8 cellular contexts compared by ENCODE assay signal in the genomic region with DNA sequence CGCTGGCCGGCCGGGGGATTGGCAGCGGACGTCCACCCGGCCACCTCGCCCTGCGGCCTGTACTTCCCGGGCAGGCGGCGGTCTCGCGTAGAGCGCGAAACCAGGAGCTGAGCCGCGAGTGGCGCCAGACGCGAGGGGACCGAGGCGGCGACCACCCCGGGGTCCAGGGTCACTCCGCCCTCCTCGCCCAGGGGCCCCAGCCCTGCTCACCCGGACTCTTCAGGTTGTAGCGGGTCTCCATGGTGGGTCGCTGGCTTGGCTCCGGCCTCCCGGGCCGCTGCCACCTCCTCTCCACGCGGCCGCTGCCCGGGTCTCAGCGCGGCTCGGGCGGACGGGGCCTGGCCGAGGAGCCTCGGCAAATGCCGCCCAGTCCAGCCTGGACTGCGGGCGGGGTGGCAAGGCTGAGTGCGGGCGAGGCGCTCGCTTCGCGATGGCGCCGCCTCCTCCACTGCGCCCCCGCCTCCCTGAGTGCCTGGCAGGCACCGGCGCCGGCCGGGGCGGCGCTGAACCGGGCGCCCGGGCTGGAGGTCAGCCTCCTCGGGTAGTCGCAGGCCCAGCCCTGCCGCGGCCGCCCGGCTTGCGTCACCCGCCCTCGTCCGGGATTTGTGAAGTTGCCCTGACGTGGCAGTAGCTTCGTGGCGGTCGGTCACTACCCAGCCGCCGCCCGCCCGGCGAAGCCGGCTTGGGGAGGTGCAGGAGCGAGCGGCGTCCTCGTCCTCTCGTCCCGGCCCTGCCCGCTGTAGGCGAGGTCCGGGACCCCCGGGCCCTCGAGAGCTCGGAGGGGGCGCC. TPM values are rescaled to one million over a fixed set of nuclear protein-coding genes. Genes with fewer than 3 reads are reported as not detected.
A peak's percentile ranks its signal among the peaks of the same experiment; 100 is the strongest.
DNase-seq lines count a peak whose midpoint lies in the region; ATAC-seq and TF ChIP-seq lines count a peak whose summit lies in the region.

A gene with protein sequence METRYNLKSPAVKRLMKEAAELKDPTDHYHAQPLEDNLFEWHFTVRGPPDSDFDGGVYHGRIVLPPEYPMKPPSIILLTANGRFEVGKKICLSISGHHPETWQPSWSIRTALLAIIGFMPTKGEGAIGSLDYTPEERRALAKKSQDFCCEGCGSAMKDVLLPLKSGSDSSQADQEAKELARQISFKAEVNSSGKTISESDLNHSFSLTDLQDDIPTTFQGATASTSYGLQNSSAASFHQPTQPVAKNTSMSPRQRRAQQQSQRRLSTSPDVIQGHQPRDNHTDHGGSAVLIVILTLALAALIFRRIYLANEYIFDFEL (minus strand): TSS at position 394 of the 789 bp plus-strand sequence. CDS start 153 bp downstream, at position 241.

- DNase-seq in EH (ENCODE audit: low read depth), result peak; percentile 97
- DNase-seq in LHCN-M2 (ENCODE audit: low read depth), result peak; percentile 87
- peak; percentile 56 to 65 (median 58) for DNase-seq in T-helper 17 cell
- DNase-seq in amniotic stem cell (lab: John Stamatoyannopoulos, UW), result peak; percentile 86
- DNase-seq in left cardiac atrium, result peak; percentile 97
- DNase-seq in prostate gland (ENCODE audit: low spot score), result peak; percentile 88
- DNase-seq in upper lobe of right lung, result peak; percentile 99

- ATAC-seq in GM21786 (IDR thresholded peaks at IDR 0.05; ENCODE audit: unreplicated experiment) (peak; percentile 26), T-helper 17 cell (peak; percentile 83), left cardiac atrium (peak; percentile 97 to 98), upper lobe of right lung (peak; percentile 98)

- H3K9me3 ChIP-seq in T-helper 17 cell (ENCODE audit: control insufficient read depth, low read length, poor library complexity, severe bottlenecking) (no peaks in the 10 kb centered on the region), prostate gland (no peaks in the 10 kb centered on the region), upper lobe of right lung (no peaks in the 10 kb centered on the region)

- H3K36me3 Mint-ChIP-seq in T-helper 17 cell (ENCODE audit: low read depth), result peaks cover 3% of the 10 kb centered on the region

- H3K27me3 Mint-ChIP-seq in T-helper 17 cell, result no peaks in the 10 kb centered on the region

- H3K27ac Mint-ChIP-seq in T-helper 17 cell, result peak within 1 kb of the TSS; percentile 95

- TF ChIP-seq CTCF in prostate gland (IDR thresholded peaks at IDR 0.05), result no peak
- no peak for TF ChIP-seq CTCF in upper lobe of right lung (IDR thresholded peaks at IDR 0.05)

- H3K4me1 Mint-ChIP-seq in T-helper 17 cell, result peaks cover 55% of the 10 kb centered on the region

- H3K4me1 ChIP-seq in prostate gland (replicated peaks), result no peaks in the 10 kb centered on the region
- peaks cover 45% of the 10 kb centered on the region for H3K4me1 ChIP-seq in upper lobe of right lung

- WGBS in prostate gland, result under 1% methylated on average over 61 of the region's 98 CpGs

- peak; percentile 93 for TF ChIP-seq POLR2A in prostate gland (IDR thresholded peaks at IDR 0.05)

- intact Hi-C loops in left cardiac atrium (cut with DNase I), result loop anchor here in 1 of 2 donors (5.0 kb wide), 1 partner anchor 270 kb away; the partner anchor contains the start of gene PNRC1
- intact Hi-C loops in prostate gland (cut with DNase I), result loop anchor here (2.0 to 5.0 kb wide), 3 partner anchors 206 to 365 kb away; partner anchors contain the start of genes PM20D2 and PNRC1
- intact Hi-C loops in upper lobe of right lung (cut with DNase I), result no loop called here

- no peaks in the 10 kb centered on the region for H3K36me3 ChIP-seq in prostate gland
- H3K36me3 ChIP-seq in upper lobe of right lung, result no peaks in the 10 kb centered on the region

- H3K27ac ChIP-seq in prostate gland, result peak within 1 kb of the TSS; percentile 96 to 98
- peak within 1 kb of the TSS; percentile 99 for H3K27ac ChIP-seq in upper lobe of right lung

- peak within 1 kb of the TSS; percentile 84 to 91 for H3K4me3 ChIP-seq in prostate gland
- H3K4me3 ChIP-seq in upper lobe of right lung, result peak within 1 kb of the TSS; percentile 96

- H3K4me3 Mint-ChIP-seq in T-helper 17 cell, result peak within 1 kb of the TSS; percentile 98

- no peaks in the 10 kb centered on the region for H3K27me3 ChIP-seq in prostate gland (replicated peaks; ENCODE audit: insufficient read depth)
- no peaks in the 10 kb centered on the region for H3K27me3 ChIP-seq in upper lobe of right lung

RNA-seq across cellular contexts. Expression of the gene that starts here (rescaled TPM):
- total RNA-seq in LHCN-M2 (2014; rRNA removed) (20.5 and 26.7 TPM in 2 replicates), T-helper 17 cell (10 to 100 TPM; 32.1 to 35.2 TPM), left cardiac atrium (10 to 100 TPM; 15.6 to 26.1 TPM), prostate gland (10 to 100 TPM; 31.7 to 98.4 TPM), upper lobe of right lung (42.7 TPM)
- 14.3 TPM for polyA plus RNA-seq in LHCN-M2 (2012)

Comparison
In these comparisons a context has a peak if more than half of its experiments do, and no peak if none do; other contexts are left out.
1. Peak in every context shown above with its lines: DNase-seq, ATAC-seq, H3K4me3 ChIP-seq and H3K27ac ChIP-seq.
2. ATAC-seq: peak in every context shown above with its lines; median percentile 98 in upper lobe of right lung; 98 in left cardiac atrium; 83 in T-helper 17 cell; 26 in GM21786.